Comparison of ENCODE assay signal across 13 cellular contexts in the genomic region with DNA sequence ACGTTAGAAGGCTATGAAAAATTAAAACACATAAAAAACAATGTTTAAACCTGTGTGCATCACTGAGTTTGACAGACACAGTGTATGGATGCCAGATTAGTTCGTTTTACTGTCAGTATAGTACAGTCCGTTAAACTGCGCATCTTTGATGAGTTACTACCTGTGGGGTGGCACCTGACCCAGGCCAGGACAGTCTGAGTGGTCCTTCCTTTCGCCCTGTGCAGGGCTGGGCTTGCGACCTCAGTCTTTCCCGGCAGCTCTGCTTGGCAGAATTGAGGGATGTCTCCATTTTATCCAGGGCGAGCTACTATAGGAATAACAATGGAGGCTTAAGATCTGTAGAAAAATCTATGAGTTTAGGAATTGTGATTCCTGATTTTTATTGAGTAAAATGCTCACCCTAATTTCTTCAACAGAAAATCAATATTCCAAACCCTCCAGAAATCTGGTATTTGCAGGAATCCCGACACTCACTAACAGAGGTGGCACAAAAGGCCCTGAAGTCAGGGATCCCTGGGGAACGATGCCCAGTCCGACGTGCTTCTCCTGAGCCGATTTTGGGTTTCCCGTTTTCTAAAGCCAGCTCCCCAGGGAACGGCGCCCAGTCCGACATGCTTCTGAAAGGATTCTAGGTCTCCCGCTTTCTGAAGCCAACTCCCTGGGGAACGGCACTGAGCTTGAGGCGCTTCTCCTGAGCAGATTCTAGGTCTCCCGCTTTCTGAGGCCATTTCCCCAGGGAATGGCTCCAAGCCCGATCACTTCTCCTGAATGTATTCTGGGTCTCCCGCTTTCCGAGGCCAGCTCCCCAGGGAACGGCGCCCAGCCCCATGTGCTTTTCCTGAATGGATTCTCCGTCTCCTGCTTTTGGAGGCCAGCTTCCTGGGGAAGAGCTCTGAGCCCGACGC.
DNase-seq lines count a peak whose midpoint lies in the region; ATAC-seq and TF ChIP-seq lines count a peak whose summit lies in the region.
"Had no signal": no experiment of that assay in that cellular context is flagged by ENCODE, and none has a peak within 500 bp of the region (broad histone marks: within the 10 kb centered on the region; RNA-seq: fewer than 3 reads in every experiment).

No MANE protein-coding gene starts in this region.

- no peaks in the 10 kb centered on the region for H3K36me3 ChIP-seq in neural progenitor cell
- H3K36me3 ChIP-seq in spleen = no peaks in the 10 kb centered on the region
- H3K36me3 ChIP-seq: BE2C had no signal

- no peaks in the 10 kb centered on the region for H3K4me1 Mint-ChIP-seq in activated naive CD4-positive, alpha-beta T cell treated with anti-CD3 and anti-CD28 coated beads, Interleukin-2, amount 10 ng/mL, durations not matched to agents 7 days and 5 days
- no peaks in the 10 kb centered on the region for H3K4me1 Mint-ChIP-seq in activated naive CD4-positive, alpha-beta T cell treated with anti-CD3 and anti-CD28 coated beads for 36 hours (ENCODE audit: low read depth)
- H3K4me1 Mint-ChIP-seq in T-helper 17 cell = no peaks in the 10 kb centered on the region
- peaks cover 13% of the 10 kb centered on the region for H3K4me1 Mint-ChIP-seq in neural progenitor cell
- H3K4me1 Mint-ChIP-seq: CD4-positive, alpha-beta memory T cell had no signal

- H3K79me2 ChIP-seq in neural progenitor cell (ENCODE audit: low read depth) = no peaks in the 10 kb centered on the region

- H2AFZ ChIP-seq in neural progenitor cell (replicated peaks) = no peak overlapping the region

- H3K27ac ChIP-seq in neural progenitor cell (no peak overlapping the region), spleen (no peak overlapping the region)
- H3K27ac ChIP-seq: C4-2B had no signal

- H3K27ac Mint-ChIP-seq in activated naive CD4-positive, alpha-beta T cell treated with anti-CD3 and anti-CD28 coated beads, Interleukin-2, amount 10 ng/mL, durations not matched to agents 7 days and 5 days = no peak overlapping the region
- no peak overlapping the region for H3K27ac Mint-ChIP-seq in activated naive CD4-positive, alpha-beta T cell treated with anti-CD3 and anti-CD28 coated beads for 36 hours
- peak overlapping the region; percentile 45 for H3K27ac Mint-ChIP-seq in T-helper 17 cell
- H3K27ac Mint-ChIP-seq in neural progenitor cell = peak overlapping the region; percentile 72
- H3K27ac Mint-ChIP-seq: H9 had no signal

- H3K4me1 ChIP-seq in neural progenitor cell (no peaks in the 10 kb centered on the region), spleen (no peaks in the 10 kb centered on the region)
- H3K4me1 ChIP-seq: BE2C had no signal

- no peak overlapping the region for H3K4me3 Mint-ChIP-seq in activated naive CD4-positive, alpha-beta T cell treated with anti-CD3 and anti-CD28 coated beads, Interleukin-2, amount 10 ng/mL, durations not matched to agents 7 days and 5 days
- no peak overlapping the region for H3K4me3 Mint-ChIP-seq in activated naive CD4-positive, alpha-beta T cell treated with anti-CD3 and anti-CD28 coated beads for 36 hours
- H3K4me3 Mint-ChIP-seq in T-helper 17 cell (no peak overlapping the region), neural progenitor cell (no peak overlapping the region)
- H3K4me3 Mint-ChIP-seq: CD4-positive, alpha-beta memory T cell; H9 had no signal

- CTCF ChIA-PET in activated naive CD4-positive, alpha-beta T cell treated with anti-CD3 and anti-CD28 coated beads, Interleukin-2, amount 10 ng/mL, durations not matched to agents 7 days and 5 days (lab: Charles Lee) = interaction anchor here (0.5 kb wide), 1 partner anchor 221 kb away, joined by 3 read pairs; no protein-coding TSS in a partner anchor
- CTCF ChIA-PET in activated naive CD4-positive, alpha-beta T cell treated with anti-CD3 and anti-CD28 coated beads for 36 hours (lab: Charles Lee) = interaction anchor here (0.7 kb wide), 1 partner anchor 300 kb away, joined by 6 read pairs; no protein-coding TSS in a partner anchor

- H3K27me3 ChIP-seq in neural progenitor cell = peaks cover 4% of the 10 kb centered on the region
- H3K27me3 ChIP-seq in spleen (replicated peaks in 1 of 7) = peaks cover 0 to 3% (median 0%) of the 10 kb centered on the region in 7 donors
- H3K27me3 ChIP-seq: BE2C had no signal

- H3K4me3 ChIP-seq in neural progenitor cell (no peak overlapping the region), spleen (no peak overlapping the region)

- WGBS in spleen, 5 donors = 85 to 91% (median 89%) methylated on average over 29 of the region's 29 CpGs

- peak; percentile 3 for DNase-seq in activated naive CD4-positive, alpha-beta T cell treated with anti-CD3 and anti-CD28 coated beads, Interleukin-2, amount 10 ng/mL, durations not matched to agents 7 days and 5 days
- DNase-seq in activated naive CD4-positive, alpha-beta T cell treated with anti-CD3 and anti-CD28 coated beads for 36 hours = no peak
- no peak for DNase-seq in T-helper 17 cell
- DNase-seq in neural progenitor cell (ENCODE audit: low spot score) = no peak
- DNase-seq in spleen = peak; percentile 31
- no peak for DNase-seq in anterior cingulate cortex (lab: John Stamatoyannopoulos, UW)
- no peak for DNase-seq in mesenteric fat pad (ENCODE audit: low spot score)
- DNase-seq: BE2C; CD4-positive, alpha-beta memory T cell; DMS79; GOT3 had no signal

- H3K4me2 ChIP-seq in neural progenitor cell = no peak overlapping the region

- peaks cover 14% of the 10 kb centered on the region for H3K27me3 Mint-ChIP-seq in activated naive CD4-positive, alpha-beta T cell treated with anti-CD3 and anti-CD28 coated beads, Interleukin-2, amount 10 ng/mL, durations not matched to agents 7 days and 5 days
- H3K27me3 Mint-ChIP-seq in activated naive CD4-positive, alpha-beta T cell treated with anti-CD3 and anti-CD28 coated beads for 36 hours (ENCODE audit: low read depth) = no peaks in the 10 kb centered on the region
- H3K27me3 Mint-ChIP-seq in T-helper 17 cell (peaks cover 8% of the 10 kb centered on the region), neural progenitor cell (ENCODE audit: insufficient read depth, low read depth) (peaks cover 9% of the 10 kb centered on the region)
- H3K27me3 Mint-ChIP-seq: CD4-positive, alpha-beta memory T cell had no signal

- TF ChIP-seq CTCF in neural progenitor cell (IDR thresholded peaks at IDR 0.05) (no peak), spleen (IDR thresholded peaks at IDR 0.05 in 8 of 11, conservative IDR thresholded peaks at IDR 0.05 in 3 of 11) (no peak)

- no peak for TF ChIP-seq POLR2A in spleen (IDR thresholded peaks at IDR 0.05)

- H3K9me3 ChIP-seq in T-helper 17 cell (ENCODE audit: control insufficient read depth, low read length, poor library complexity, severe bottlenecking) = no peaks in the 10 kb centered on the region
- no peaks in the 10 kb centered on the region for H3K9me3 ChIP-seq in neural progenitor cell (ENCODE audit: low read depth)
- H3K9me3 ChIP-seq in spleen = no peaks in the 10 kb centered on the region
- H3K9me3 ChIP-seq: BE2C had no signal

- H4K20me1 ChIP-seq in neural progenitor cell (ENCODE audit: low read depth) = no peaks in the 10 kb centered on the region

- H3K9ac ChIP-seq in neural progenitor cell = no peak overlapping the region

- intact Hi-C loops in activated naive CD4-positive, alpha-beta T cell treated with anti-CD3 and anti-CD28 coated beads for 36 hours (cut with micrococcal nuclease) = loop anchor here (1.0 kb wide), 1 partner anchor 281 kb away; no protein-coding TSS in a partner anchor
- intact Hi-C loops in spleen (cut with DNase I; ENCODE audit: low total_unique reads) = no loop called here

- ATAC-seq in T-helper 17 cell = no peak

- no peaks in the 10 kb centered on the region for H3F3A ChIP-seq in neural progenitor cell (ENCODE audit: low read depth)

- no peaks in the 10 kb centered on the region for H3K9me3 Mint-ChIP-seq in activated naive CD4-positive, alpha-beta T cell treated with anti-CD3 and anti-CD28 coated beads, Interleukin-2, amount 10 ng/mL, durations not matched to agents 7 days and 5 days
- no peaks in the 10 kb centered on the region for H3K9me3 Mint-ChIP-seq in activated naive CD4-positive, alpha-beta T cell treated with anti-CD3 and anti-CD28 coated beads for 36 hours
- peaks cover 4% of the 10 kb centered on the region for H3K9me3 Mint-ChIP-seq in neural progenitor cell
- H3K9me3 Mint-ChIP-seq: CD4-positive, alpha-beta memory T cell had no signal

- no peaks in the 10 kb centered on the region for H3K36me3 Mint-ChIP-seq in activated naive CD4-positive, alpha-beta T cell treated with anti-CD3 and anti-CD28 coated beads, Interleukin-2, amount 10 ng/mL, durations not matched to agents 7 days and 5 days
- no peaks in the 10 kb centered on the region for H3K36me3 Mint-ChIP-seq in activated naive CD4-positive, alpha-beta T cell treated with anti-CD3 and anti-CD28 coated beads for 36 hours (ENCODE audit: low read depth)
- H3K36me3 Mint-ChIP-seq in T-helper 17 cell (ENCODE audit: low read depth) (no peaks in the 10 kb centered on the region), neural progenitor cell (no peaks in the 10 kb centered on the region)
- H3K36me3 Mint-ChIP-seq: CD4-positive, alpha-beta memory T cell had no signal

Comparison
In these comparisons a context has a peak if more than half of its experiments do, and no peak if none do; other contexts are left out.
1. DNase-seq: peak in activated naive CD4-positive, alpha-beta T cell treated with anti-CD3 and anti-CD28 coated beads, Interleukin-2, amount 10 ng/mL, durations not matched to agents 7 days and 5 days (single experiment) and spleen (single experiment); none in activated naive CD4-positive, alpha-beta T cell treated with anti-CD3 and anti-CD28 coated beads for 36 hours (single experiment), T-helper 17 cell (0 of 3), neural progenitor cell (single experiment), anterior cingulate cortex (0 of 58) and mesenteric fat pad (single experiment).
2. H3K27ac Mint-ChIP-seq: peak in T-helper 17 cell (single experiment) and neural progenitor cell (single experiment); none in activated naive CD4-positive, alpha-beta T cell treated with anti-CD3 and anti-CD28 coated beads, Interleukin-2, amount 10 ng/mL, durations not matched to agents 7 days and 5 days (single experiment) and activated naive CD4-positive, alpha-beta T cell treated with anti-CD3 and anti-CD28 coated beads for 36 hours (single experiment).